In genomic region chr18:45849529-45849928, GRCh38 we compare ENCODE assay signal across 1 cellular context.
A peak's percentile ranks its signal among the peaks of the same experiment; 100 is the strongest.
TF ChIP-seq lines count a peak whose summit lies in the region.

No MANE protein-coding gene starts in this region.

TF ChIP-seq in GM12878, 131 proteins besides CTCF, POLR2A, EP300 and RAD21 (continued from another document):
- TF ChIP-seq ZNF274 (IDR thresholded peaks at IDR 0.05; ENCODE audit: insufficient read depth, insufficient read length) (no peak), SUZ12 (IDR thresholded peaks at IDR 0.05; ENCODE audit: unreplicated experiment) (no peak), BCL11A (IDR thresholded peaks at IDR 0.05; ENCODE audit: low read depth, low read length) (no peak), ZSCAN29 (IDR thresholded peaks at IDR 0.05) (no peak), IKZF1 (conservative IDR thresholded peaks at IDR 0.05) (peak; percentile 20; the same call in 1 of the 2 replicates), POU2F2 (IDR thresholded peaks at IDR 0.05; ENCODE audit: borderline replicate concordance, low read depth, low read length) (0 out of 3 replicates have a peak, but pooled peaks have one; percentile 27), RELB (IDR thresholded peaks at IDR 0.05; ENCODE audit: low read depth) (no peak)
